Comparison of ENCODE assay signal across 12 cellular contexts in genomic region chr5:145636396-145636795, GRCh38.
"Had no signal": no experiment of that assay in that cellular context is flagged by ENCODE, and none has a peak within 500 bp of the region (broad histone marks: within the 10 kb centered on the region; RNA-seq: fewer than 3 reads in every experiment).

No MANE protein-coding gene starts in this region.

- ATAC-seq: foreskin keratinocyte, left colon, left ventricle myocardium superior, mucosa of descending colon, natural killer cell, right cardiac atrium had no signal

- H3K27me3 ChIP-seq: foreskin keratinocyte, uterus had no signal

- DNase-seq: erythroblast; foreskin keratinocyte; left colon; left ventricle myocardium superior; mucosa of descending colon; natural killer cell; posterior cingulate gyrus; right cardiac atrium; small intestine; stimulated activated CD4-positive, alpha-beta T cell treated with anti-CD3 and anti-CD28 coated beads, Interleukin-2, amount 100 ng/mL, for 48 hours; stimulated activated naive CD4-positive, alpha-beta T cell treated with Interleukin-2 at 50 U/mL for 16 hours; uterus had no signal

- H3K4me1 ChIP-seq: foreskin keratinocyte, uterus had no signal

- H3K27ac ChIP-seq: foreskin keratinocyte, uterus had no signal

- H3K36me3 ChIP-seq: uterus had no signal

- H3K4me3 ChIP-seq: mucosa of descending colon, uterus had no signal

- H3K9me3 ChIP-seq: mucosa of descending colon had no signal
